Comparison of ENCODE assay signal across 11 cellular contexts in genomic region chr5:127536687-127537086, GRCh38. TPM values are rescaled to one million over a fixed set of nuclear protein-coding genes. Genes with fewer than 3 reads are reported as not detected.
DNase-seq lines count a peak whose midpoint lies in the region; ATAC-seq and TF ChIP-seq lines count a peak whose summit lies in the region.
"Had no signal": no experiment of that assay in that cellular context is flagged by ENCODE, and none has a peak within 500 bp of the region (broad histone marks: within the 10 kb centered on the region; RNA-seq: fewer than 3 reads in every experiment).

No MANE protein-coding gene starts in this region.

- H3K9me3 ChIP-seq in right atrium auricular region (no peaks in the 10 kb centered on the region), OCI-LY3 (ENCODE audit: insufficient read depth, low read length) (no peaks in the 10 kb centered on the region)

- H3K4me3 ChIP-seq in right atrium auricular region: no peak overlapping the region
- no peak overlapping the region for H3K4me3 ChIP-seq in OCI-LY3 (ENCODE audit: low read length)
- H3K4me3 ChIP-seq in fibroblast of villous mesenchyme (ENCODE audit: low read depth, low read length): no peak overlapping the region

- H3K27me3 Mint-ChIP-seq in activated T-cell treated with anti-CD3 and anti-CD28 coated beads, Interleukin-2, amount 50 U/mL, for 4 hours (ENCODE audit: low read depth): no peaks in the 10 kb centered on the region
- no peaks in the 10 kb centered on the region for H3K27me3 Mint-ChIP-seq in stimulated activated naive B cell treated with anti-CD40 and anti-IgM and Interleukin-4, amounts not matched to agents 10 μg/mL and 1 μg/mL and 100 μg/mL, for 72 hours

- ATAC-seq in Right ventricle myocardium inferior: no peak
- ATAC-seq in activated T-cell treated with anti-CD3 and anti-CD28 coated beads, Interleukin-2, amount 50 U/mL, for 4 hours: no peak
- ATAC-seq in stimulated activated naive B cell treated with anti-CD40 and anti-IgM and Interleukin-4, amounts not matched to agents 10 μg/mL and 1 μg/mL and 100 μg/mL, for 72 hours (replicated peaks): no peak
- ATAC-seq: stimulated activated naive CD8-positive, alpha-beta T cell treated with anti-CD3 and anti-CD28 coated beads, Interleukin-15, Interleukin-2, amounts not matched to agents 100 U/mL and 50 U/mL, for 24 hours had no signal

- intact Hi-C loops in Right ventricle myocardium inferior (cut with DNase I): no loop called here

- H2AFZ ChIP-seq in OCI-LY3 (ENCODE audit: low read depth, low read length): no peak overlapping the region

- peaks cover 3% of the 10 kb centered on the region for H3K4me1 Mint-ChIP-seq in activated T-cell treated with anti-CD3 and anti-CD28 coated beads, Interleukin-2, amount 50 U/mL, for 4 hours (ENCODE audit: low read depth)
- H3K4me1 Mint-ChIP-seq in stimulated activated naive B cell treated with anti-CD40 and anti-IgM and Interleukin-4, amounts not matched to agents 10 μg/mL and 1 μg/mL and 100 μg/mL, for 72 hours: no peaks in the 10 kb centered on the region

- H3K36me3 Mint-ChIP-seq in activated T-cell treated with anti-CD3 and anti-CD28 coated beads, Interleukin-2, amount 50 U/mL, for 4 hours (ENCODE audit: insufficient read depth): peaks cover 57% of the 10 kb centered on the region
- peaks cover 27 to 46% of the 10 kb centered on the region in 2 donors for H3K36me3 Mint-ChIP-seq in stimulated activated naive B cell treated with anti-CD40 and anti-IgM and Interleukin-4, amounts not matched to agents 10 μg/mL and 1 μg/mL and 100 μg/mL, for 72 hours

- H3K9ac ChIP-seq in OCI-LY3 (ENCODE audit: low read length): no peak overlapping the region

- H3K27ac ChIP-seq in right atrium auricular region (no peak overlapping the region), OCI-LY3 (ENCODE audit: low read length) (no peak overlapping the region)

- no peaks in the 10 kb centered on the region; the same call in 1 of the 2 replicates for H4K20me1 ChIP-seq in OCI-LY3 (ENCODE audit: insufficient read depth, low read length)

- TF ChIP-seq CTCF in right atrium auricular region (IDR thresholded peaks at IDR 0.05): peak; percentile 11 to 37
- peak; percentile 43 for TF ChIP-seq CTCF in OCI-LY3 (IDR thresholded peaks at IDR 0.05; ENCODE audit: low read depth, low read length)
- TF ChIP-seq CTCF in fibroblast of villous mesenchyme (IDR thresholded peaks at IDR 0.05; ENCODE audit: insufficient read depth, low read depth, low read length): peak; percentile 29

- H3K36me3 ChIP-seq in right atrium auricular region (peaks cover 78% of the 10 kb centered on the region), OCI-LY3 (replicated peaks; ENCODE audit: low read depth, low read length) (peaks cover 41% of the 10 kb centered on the region)

- DNase-seq in right atrium auricular region (ENCODE audit: low spot score) (no peak), Right ventricle myocardium inferior (ENCODE audit: missing footprints) (no peak), fibroblast of villous mesenchyme (ENCODE audit: low read depth) (no peak)
- no peak for DNase-seq in activated T-cell treated with anti-CD3 and anti-CD28 coated beads, Interleukin-2, amount 50 U/mL, for 4 hours
- no peak for DNase-seq in activated T-cell treated with anti-CD3 and anti-CD28 coated beads, Interleukin-2, amount 50 U/mL, for 48 hours
- DNase-seq in effector CD4-positive, alpha-beta T cell: no peak
- DNase-seq in stimulated activated naive B cell treated with anti-CD40 and anti-IgM and Interleukin-4, amounts not matched to agents 10 μg/mL and 1 μg/mL and 100 μg/mL, for 72 hours: no peak
- DNase-seq: activated CD4-positive, alpha-beta T cell treated with anti-CD3 and anti-CD28 coated beads for 4 hours; hypothalamus; stimulated activated naive CD8-positive, alpha-beta T cell treated with anti-CD3 and anti-CD28 coated beads, Interleukin-15, Interleukin-2, amounts not matched to agents 100 U/mL and 50 U/mL, for 24 hours had no signal

- H3K4me2 ChIP-seq in OCI-LY3 (ENCODE audit: low read length): no peak overlapping the region

- H3K27me3 ChIP-seq in right atrium auricular region (no peaks in the 10 kb centered on the region), OCI-LY3 (ENCODE audit: low read depth, low read length) (no peaks in the 10 kb centered on the region)

- H3K27ac Mint-ChIP-seq in stimulated activated naive B cell treated with anti-CD40 and anti-IgM and Interleukin-4, amounts not matched to agents 10 μg/mL and 1 μg/mL and 100 μg/mL, for 72 hours: no peak overlapping the region

- no peaks in the 10 kb centered on the region for H3K79me2 ChIP-seq in OCI-LY3 (ENCODE audit: low read length)

- no peak overlapping the region for H3K4me3 Mint-ChIP-seq in activated T-cell treated with anti-CD3 and anti-CD28 coated beads, Interleukin-2, amount 50 U/mL, for 4 hours
- no peak overlapping the region for H3K4me3 Mint-ChIP-seq in stimulated activated naive B cell treated with anti-CD40 and anti-IgM and Interleukin-4, amounts not matched to agents 10 μg/mL and 1 μg/mL and 100 μg/mL, for 72 hours

- H3K4me1 ChIP-seq in right atrium auricular region: no peaks in the 10 kb centered on the region
- H3K4me1 ChIP-seq in OCI-LY3 (ENCODE audit: low read length): no peaks in the 10 kb centered on the region

- H3K9me3 Mint-ChIP-seq in activated T-cell treated with anti-CD3 and anti-CD28 coated beads, Interleukin-2, amount 50 U/mL, for 4 hours: peaks cover 10% of the 10 kb centered on the region
- peaks cover 5 to 7% of the 10 kb centered on the region in 2 donors for H3K9me3 Mint-ChIP-seq in stimulated activated naive B cell treated with anti-CD40 and anti-IgM and Interleukin-4, amounts not matched to agents 10 μg/mL and 1 μg/mL and 100 μg/mL, for 72 hours

RNA-seq across cellular contexts. Expression of gene PRRC1, which starts 19.2 kb away (rescaled TPM):
- 10 to 100 TPM; 19.3 to 34.6 TPM for total RNA-seq in right atrium auricular region
- total RNA-seq in Right ventricle myocardium inferior: 20.3 TPM
- 96.0 and 99.3 TPM in 2 replicates for total RNA-seq in fibroblast of villous mesenchyme
- 10 to 100 TPM; 39.7 to 45.1 (median 43.5) TPM for total RNA-seq in activated T-cell treated with anti-CD3 and anti-CD28 coated beads, Interleukin-2, amount 50 U/mL, for 4 hours
